In the genomic region with DNA sequence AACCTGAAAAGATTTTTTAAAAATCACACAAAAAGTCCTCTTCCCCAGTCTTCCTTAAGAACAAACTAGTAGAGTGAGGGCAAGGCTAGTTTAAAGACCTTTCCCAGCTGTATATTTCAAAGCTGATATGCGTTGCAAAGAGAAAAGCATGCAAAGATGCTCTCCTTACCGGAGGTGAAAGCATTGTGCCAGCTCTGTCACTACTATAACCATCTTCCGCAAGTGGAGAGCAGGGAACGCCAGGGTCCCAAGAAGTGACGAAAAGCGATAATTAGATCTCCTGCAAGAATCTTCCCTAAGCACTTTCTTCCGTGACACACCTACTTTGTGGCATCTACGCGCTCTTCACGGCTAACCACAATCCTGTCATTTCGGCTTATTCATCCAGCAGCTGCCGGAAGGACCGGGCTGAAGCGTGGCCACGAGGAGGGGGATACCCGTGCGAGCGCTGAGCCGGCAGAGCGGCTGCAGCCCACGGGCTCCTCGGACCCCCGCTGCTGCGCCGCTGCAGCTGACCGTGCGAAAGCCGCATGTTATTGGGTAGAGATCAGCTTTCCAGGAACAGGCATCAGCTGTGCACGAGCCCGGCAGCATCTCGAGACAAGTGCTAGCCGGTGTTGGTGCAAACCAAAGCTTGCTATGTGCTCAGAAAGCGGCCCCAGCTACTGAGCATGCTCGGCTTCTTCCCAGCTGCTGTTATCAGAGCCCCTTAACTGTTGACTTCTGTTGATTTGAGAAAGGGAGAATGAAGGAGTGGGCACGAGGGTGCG, we compare ENCODE assay signal across 1 cellular context.
A peak's percentile ranks its signal among the peaks of the same experiment; 100 is the strongest.
TF ChIP-seq lines count a peak whose summit lies in the region.

No MANE protein-coding gene starts in this region.

TF ChIP-seq in K562, 482 proteins besides CTCF, POLR2A, EP300 and RAD21 (continued from another document and continues in another):
- TF ChIP-seq, protein P1, sequence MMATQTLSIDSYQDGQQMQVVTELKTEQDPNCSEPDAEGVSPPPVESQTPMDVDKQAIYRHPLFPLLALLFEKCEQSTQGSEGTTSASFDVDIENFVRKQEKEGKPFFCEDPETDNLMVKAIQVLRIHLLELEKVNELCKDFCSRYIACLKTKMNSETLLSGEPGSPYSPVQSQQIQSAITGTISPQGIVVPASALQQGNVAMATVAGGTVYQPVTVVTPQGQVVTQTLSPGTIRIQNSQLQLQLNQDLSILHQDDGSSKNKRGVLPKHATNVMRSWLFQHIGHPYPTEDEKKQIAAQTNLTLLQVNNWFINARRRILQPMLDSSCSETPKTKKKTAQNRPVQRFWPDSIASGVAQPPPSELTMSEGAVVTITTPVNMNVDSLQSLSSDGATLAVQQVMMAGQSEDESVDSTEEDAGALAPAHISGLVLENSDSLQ (IDR thresholded peaks at IDR 0.05), result peak; percentile 49; the same call in 1 of the 2 replicates
- peak; percentile 76 for TF ChIP-seq NFE2 (IDR thresholded peaks at IDR 0.05; ENCODE audit: low read depth)
- TF ChIP-seq ZEB2 (IDR thresholded peaks at IDR 0.05), result peak; percentile 80
- TF ChIP-seq, protein P2, sequence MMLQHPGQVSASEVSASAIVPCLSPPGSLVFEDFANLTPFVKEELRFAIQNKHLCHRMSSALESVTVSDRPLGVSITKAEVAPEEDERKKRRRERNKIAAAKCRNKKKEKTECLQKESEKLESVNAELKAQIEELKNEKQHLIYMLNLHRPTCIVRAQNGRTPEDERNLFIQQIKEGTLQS (IDR thresholded peaks at IDR 0.05), result peak; percentile 36; the same call in 1 of the 2 replicates
- TF ChIP-seq, protein P2 (CRISPR knock-in tag; conservative IDR thresholded peaks at IDR 0.05), result no peak
- TF ChIP-seq SIN3A (IDR thresholded peaks at IDR 0.05; ENCODE audit: borderline replicate concordance in 2 of 2, control insufficient read depth in 1 of 2, low read depth in 2 of 2, low read length in 2 of 2), result peak in 1 of 2 experiments; percentile 84; a peak in 1 of 4 replicates
- TF ChIP-seq TEAD4 (IDR thresholded peaks at IDR 0.05; ENCODE audit: low read length), result peak; percentile 48; the same call in 1 of the 2 replicates
- TF ChIP-seq TEAD4 (CRISPR knock-in tag; IDR thresholded peaks at IDR 0.05; ENCODE audit: borderline replicate concordance), result no peak
- TF ChIP-seq ATF7 (IDR thresholded peaks at IDR 0.05), result peak; percentile 61; the same call in 1 of the 2 replicates
- no peak for TF ChIP-seq CEBPB (tag; IDR thresholded peaks at IDR 0.05)
- 0 out of 2 replicates have a peak, but pooled peaks have one; percentile 54 for TF ChIP-seq HDAC2 (IDR thresholded peaks at IDR 0.05)
- TF ChIP-seq, protein P3, sequence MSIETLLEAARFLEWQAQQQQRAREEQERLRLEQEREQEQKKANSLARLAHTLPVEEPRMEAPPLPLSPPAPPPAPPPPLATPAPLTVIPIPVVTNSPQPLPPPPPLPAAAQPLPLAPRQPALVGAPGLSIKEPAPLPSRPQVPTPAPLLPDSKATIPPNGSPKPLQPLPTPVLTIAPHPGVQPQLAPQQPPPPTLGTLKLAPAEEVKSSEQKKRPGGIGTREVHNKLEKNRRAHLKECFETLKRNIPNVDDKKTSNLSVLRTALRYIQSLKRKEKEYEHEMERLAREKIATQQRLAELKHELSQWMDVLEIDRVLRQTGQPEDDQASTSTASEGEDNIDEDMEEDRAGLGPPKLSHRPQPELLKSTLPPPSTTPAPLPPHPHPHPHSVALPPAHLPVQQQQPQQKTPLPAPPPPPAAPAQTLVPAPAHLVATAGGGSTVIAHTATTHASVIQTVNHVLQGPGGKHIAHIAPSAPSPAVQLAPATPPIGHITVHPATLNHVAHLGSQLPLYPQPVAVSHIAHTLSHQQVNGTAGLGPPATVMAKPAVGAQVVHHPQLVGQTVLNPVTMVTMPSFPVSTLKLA (conservative IDR thresholded peaks at IDR 0.05), result peak; percentile 78 to 89; a peak in 3 of 4 replicates
- TF ChIP-seq, protein P4, sequence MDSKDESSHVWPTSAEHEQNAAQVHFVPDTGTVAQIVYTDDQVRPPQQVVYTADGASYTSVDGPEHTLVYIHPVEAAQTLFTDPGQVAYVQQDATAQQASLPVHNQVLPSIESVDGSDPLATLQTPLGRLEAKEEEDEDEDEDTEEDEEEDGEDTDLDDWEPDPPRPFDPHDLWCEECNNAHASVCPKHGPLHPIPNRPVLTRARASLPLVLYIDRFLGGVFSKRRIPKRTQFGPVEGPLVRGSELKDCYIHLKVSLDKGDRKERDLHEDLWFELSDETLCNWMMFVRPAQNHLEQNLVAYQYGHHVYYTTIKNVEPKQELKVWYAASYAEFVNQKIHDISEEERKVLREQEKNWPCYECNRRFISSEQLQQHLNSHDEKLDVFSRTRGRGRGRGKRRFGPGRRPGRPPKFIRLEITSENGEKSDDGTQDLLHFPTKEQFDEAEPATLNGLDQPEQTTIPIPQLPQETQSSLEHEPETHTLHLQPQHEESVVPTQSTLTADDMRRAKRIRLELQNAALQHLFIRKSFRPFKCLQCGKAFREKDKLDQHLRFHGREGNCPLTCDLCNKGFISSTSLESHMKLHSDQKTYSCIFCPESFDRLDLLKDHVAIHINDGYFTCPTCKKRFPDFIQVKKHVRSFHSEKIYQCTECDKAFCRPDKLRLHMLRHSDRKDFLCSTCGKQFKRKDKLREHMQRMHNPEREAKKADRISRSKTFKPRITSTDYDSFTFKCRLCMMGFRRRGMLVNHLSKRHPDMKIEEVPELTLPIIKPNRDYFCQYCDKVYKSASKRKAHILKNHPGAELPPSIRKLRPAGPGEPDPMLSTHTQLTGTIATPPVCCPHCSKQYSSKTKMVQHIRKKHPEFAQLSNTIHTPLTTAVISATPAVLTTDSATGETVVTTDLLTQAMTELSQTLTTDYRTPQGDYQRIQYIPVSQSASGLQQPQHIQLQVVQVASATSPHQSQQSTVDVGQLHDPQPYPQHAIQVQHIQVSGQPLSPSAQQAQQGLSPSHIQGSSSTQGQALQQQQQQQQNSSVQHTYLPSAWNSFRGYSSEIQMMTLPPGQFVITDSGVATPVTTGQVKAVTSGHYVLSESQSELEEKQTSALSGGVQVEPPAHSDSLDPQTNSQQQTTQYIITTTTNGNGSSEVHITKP (IDR thresholded peaks at IDR 0.05; ENCODE audit: partially characterized antibody), result peak; percentile 51
- no peak for TF ChIP-seq HDAC3 (IDR thresholded peaks at IDR 0.05; ENCODE audit: borderline replicate concordance, partially characterized antibody)
- TF ChIP-seq, protein P5, sequence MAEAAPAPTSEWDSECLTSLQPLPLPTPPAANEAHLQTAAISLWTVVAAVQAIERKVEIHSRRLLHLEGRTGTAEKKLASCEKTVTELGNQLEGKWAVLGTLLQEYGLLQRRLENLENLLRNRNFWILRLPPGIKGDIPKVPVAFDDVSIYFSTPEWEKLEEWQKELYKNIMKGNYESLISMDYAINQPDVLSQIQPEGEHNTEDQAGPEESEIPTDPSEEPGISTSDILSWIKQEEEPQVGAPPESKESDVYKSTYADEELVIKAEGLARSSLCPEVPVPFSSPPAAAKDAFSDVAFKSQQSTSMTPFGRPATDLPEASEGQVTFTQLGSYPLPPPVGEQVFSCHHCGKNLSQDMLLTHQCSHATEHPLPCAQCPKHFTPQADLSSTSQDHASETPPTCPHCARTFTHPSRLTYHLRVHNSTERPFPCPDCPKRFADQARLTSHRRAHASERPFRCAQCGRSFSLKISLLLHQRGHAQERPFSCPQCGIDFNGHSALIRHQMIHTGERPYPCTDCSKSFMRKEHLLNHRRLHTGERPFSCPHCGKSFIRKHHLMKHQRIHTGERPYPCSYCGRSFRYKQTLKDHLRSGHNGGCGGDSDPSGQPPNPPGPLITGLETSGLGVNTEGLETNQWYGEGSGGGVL (CRISPR knock-in tag; IDR thresholded peaks at IDR 0.05), result no peak
- TF ChIP-seq RUNX1 (IDR thresholded peaks at IDR 0.05; ENCODE audit: low read depth), result no peak
- TF ChIP-seq, protein P6, sequence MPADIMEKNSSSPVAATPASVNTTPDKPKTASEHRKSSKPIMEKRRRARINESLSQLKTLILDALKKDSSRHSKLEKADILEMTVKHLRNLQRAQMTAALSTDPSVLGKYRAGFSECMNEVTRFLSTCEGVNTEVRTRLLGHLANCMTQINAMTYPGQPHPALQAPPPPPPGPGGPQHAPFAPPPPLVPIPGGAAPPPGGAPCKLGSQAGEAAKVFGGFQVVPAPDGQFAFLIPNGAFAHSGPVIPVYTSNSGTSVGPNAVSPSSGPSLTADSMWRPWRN (IDR thresholded peaks at IDR 0.05; ENCODE audit: low read depth), result peak; percentile 92
- TF ChIP-seq, protein P7, sequence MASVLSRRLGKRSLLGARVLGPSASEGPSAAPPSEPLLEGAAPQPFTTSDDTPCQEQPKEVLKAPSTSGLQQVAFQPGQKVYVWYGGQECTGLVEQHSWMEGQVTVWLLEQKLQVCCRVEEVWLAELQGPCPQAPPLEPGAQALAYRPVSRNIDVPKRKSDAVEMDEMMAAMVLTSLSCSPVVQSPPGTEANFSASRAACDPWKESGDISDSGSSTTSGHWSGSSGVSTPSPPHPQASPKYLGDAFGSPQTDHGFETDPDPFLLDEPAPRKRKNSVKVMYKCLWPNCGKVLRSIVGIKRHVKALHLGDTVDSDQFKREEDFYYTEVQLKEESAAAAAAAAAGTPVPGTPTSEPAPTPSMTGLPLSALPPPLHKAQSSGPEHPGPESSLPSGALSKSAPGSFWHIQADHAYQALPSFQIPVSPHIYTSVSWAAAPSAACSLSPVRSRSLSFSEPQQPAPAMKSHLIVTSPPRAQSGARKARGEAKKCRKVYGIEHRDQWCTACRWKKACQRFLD (CRISPR knock-in tag; IDR thresholded peaks at IDR 0.05), result 0 out of 2 replicates have a peak, but pooled peaks have one; percentile 41
- 0 out of 2 replicates have a peak, but pooled peaks have one; percentile 34 for TF ChIP-seq BRD4 (IDR thresholded peaks at IDR 0.05)
- TF ChIP-seq, protein P8, sequence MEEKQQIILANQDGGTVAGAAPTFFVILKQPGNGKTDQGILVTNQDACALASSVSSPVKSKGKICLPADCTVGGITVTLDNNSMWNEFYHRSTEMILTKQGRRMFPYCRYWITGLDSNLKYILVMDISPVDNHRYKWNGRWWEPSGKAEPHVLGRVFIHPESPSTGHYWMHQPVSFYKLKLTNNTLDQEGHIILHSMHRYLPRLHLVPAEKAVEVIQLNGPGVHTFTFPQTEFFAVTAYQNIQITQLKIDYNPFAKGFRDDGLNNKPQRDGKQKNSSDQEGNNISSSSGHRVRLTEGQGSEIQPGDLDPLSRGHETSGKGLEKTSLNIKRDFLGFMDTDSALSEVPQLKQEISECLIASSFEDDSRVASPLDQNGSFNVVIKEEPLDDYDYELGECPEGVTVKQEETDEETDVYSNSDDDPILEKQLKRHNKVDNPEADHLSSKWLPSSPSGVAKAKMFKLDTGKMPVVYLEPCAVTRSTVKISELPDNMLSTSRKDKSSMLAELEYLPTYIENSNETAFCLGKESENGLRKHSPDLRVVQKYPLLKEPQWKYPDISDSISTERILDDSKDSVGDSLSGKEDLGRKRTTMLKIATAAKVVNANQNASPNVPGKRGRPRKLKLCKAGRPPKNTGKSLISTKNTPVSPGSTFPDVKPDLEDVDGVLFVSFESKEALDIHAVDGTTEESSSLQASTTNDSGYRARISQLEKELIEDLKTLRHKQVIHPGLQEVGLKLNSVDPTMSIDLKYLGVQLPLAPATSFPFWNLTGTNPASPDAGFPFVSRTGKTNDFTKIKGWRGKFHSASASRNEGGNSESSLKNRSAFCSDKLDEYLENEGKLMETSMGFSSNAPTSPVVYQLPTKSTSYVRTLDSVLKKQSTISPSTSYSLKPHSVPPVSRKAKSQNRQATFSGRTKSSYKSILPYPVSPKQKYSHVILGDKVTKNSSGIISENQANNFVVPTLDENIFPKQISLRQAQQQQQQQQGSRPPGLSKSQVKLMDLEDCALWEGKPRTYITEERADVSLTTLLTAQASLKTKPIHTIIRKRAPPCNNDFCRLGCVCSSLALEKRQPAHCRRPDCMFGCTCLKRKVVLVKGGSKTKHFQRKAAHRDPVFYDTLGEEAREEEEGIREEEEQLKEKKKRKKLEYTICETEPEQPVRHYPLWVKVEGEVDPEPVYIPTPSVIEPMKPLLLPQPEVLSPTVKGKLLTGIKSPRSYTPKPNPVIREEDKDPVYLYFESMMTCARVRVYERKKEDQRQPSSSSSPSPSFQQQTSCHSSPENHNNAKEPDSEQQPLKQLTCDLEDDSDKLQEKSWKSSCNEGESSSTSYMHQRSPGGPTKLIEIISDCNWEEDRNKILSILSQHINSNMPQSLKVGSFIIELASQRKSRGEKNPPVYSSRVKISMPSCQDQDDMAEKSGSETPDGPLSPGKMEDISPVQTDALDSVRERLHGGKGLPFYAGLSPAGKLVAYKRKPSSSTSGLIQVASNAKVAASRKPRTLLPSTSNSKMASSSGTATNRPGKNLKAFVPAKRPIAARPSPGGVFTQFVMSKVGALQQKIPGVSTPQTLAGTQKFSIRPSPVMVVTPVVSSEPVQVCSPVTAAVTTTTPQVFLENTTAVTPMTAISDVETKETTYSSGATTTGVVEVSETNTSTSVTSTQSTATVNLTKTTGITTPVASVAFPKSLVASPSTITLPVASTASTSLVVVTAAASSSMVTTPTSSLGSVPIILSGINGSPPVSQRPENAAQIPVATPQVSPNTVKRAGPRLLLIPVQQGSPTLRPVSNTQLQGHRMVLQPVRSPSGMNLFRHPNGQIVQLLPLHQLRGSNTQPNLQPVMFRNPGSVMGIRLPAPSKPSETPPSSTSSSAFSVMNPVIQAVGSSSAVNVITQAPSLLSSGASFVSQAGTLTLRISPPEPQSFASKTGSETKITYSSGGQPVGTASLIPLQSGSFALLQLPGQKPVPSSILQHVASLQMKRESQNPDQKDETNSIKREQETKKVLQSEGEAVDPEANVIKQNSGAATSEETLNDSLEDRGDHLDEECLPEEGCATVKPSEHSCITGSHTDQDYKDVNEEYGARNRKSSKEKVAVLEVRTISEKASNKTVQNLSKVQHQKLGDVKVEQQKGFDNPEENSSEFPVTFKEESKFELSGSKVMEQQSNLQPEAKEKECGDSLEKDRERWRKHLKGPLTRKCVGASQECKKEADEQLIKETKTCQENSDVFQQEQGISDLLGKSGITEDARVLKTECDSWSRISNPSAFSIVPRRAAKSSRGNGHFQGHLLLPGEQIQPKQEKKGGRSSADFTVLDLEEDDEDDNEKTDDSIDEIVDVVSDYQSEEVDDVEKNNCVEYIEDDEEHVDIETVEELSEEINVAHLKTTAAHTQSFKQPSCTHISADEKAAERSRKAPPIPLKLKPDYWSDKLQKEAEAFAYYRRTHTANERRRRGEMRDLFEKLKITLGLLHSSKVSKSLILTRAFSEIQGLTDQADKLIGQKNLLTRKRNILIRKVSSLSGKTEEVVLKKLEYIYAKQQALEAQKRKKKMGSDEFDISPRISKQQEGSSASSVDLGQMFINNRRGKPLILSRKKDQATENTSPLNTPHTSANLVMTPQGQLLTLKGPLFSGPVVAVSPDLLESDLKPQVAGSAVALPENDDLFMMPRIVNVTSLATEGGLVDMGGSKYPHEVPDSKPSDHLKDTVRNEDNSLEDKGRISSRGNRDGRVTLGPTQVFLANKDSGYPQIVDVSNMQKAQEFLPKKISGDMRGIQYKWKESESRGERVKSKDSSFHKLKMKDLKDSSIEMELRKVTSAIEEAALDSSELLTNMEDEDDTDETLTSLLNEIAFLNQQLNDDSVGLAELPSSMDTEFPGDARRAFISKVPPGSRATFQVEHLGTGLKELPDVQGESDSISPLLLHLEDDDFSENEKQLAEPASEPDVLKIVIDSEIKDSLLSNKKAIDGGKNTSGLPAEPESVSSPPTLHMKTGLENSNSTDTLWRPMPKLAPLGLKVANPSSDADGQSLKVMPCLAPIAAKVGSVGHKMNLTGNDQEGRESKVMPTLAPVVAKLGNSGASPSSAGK (IDR thresholded peaks at IDR 0.05), result peak; percentile 84
- no peak for TF ChIP-seq SRSF1 (IDR thresholded peaks at IDR 0.05; ENCODE audit: low read depth, low read length)
- TF ChIP-seq PPARD (CRISPR knock-in tag; IDR thresholded peaks at IDR 0.05), result no peak
- no peak for TF ChIP-seq CBX3 (IDR thresholded peaks at IDR 0.05; ENCODE audit: borderline replicate concordance in 1 of 2, low read length in 2 of 2)
- no peak for TF ChIP-seq NFATC3 (IDR thresholded peaks at IDR 0.05)
- peak; percentile 64 for TF ChIP-seq CCNT2 (IDR thresholded peaks at IDR 0.05; ENCODE audit: borderline replicate concordance, extremely low read depth, insufficient read length, low read depth, low read length)
- TF ChIP-seq ZNF77 (CRISPR knock-in tag; IDR thresholded peaks at IDR 0.05), result no peak
- TF ChIP-seq EWSR1 (IDR thresholded peaks at IDR 0.05; ENCODE audit: borderline replicate concordance, low read depth, partially characterized antibody), result no peak
